ENCODE assay signal across 8 cellular contexts in the genomic region with DNA sequence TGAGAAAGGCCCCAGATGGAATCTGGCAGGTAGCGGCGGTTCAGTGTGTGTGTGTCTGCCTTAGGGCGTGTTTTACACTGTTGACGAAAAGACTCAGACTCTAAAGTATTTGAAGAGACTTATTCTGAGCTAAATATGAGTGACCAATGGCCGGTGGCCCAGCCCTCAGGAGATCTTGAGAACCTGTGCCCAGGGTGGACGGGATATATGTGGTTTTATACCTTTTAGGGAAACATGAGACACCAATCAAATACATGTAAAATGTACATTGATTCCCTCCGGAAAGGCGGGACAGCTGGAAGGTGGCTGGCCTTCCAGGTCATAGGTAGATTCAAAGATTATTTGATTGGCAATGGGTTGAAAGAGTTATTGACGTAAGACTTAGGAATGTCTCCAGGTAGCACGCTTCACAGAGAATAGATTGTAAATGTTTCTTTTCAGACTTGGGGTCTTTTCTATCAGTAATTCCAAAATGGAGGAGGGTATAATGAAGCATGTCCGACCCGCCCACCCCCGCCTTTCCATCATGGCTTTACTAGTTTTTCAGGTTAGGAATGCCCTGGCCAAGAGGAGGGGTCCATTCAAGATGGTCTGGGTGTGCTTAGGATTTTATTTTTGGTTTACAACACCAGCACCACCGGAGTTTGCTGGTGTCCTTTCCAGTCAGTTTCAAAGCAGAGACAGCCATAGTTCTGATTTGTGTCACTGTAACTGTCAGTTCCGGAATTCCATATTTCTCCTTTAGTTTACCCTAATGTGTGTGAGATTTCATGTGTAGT.
DNase-seq lines count a peak whose midpoint lies in the region; TF ChIP-seq lines count a peak whose summit lies in the region.

No MANE protein-coding gene starts in this region.

- no peak for TF ChIP-seq CTCF in OCI-LY1 (IDR thresholded peaks at IDR 0.05; ENCODE audit: low read length)

- peaks cover 69% of the 10 kb centered on the region for H3K36me3 ChIP-seq in OCI-LY1 (ENCODE audit: insufficient read depth, low read length)
- peaks cover 17% of the 10 kb centered on the region for H3K36me3 ChIP-seq in effector memory CD4-positive, alpha-beta T cell (ENCODE audit: control insufficient read depth, insufficient read depth, low read length)
- H3K36me3 ChIP-seq in muscle layer of colon (ENCODE audit: insufficient read depth, low read length) = peaks cover 18% of the 10 kb centered on the region

- H3K79me2 ChIP-seq in OCI-LY1 (ENCODE audit: insufficient read depth, low read length) = peaks cover 27% of the 10 kb centered on the region

- H3K9me3 ChIP-seq in OCI-LY1 (ENCODE audit: low read length) (peaks cover 2% of the 10 kb centered on the region), muscle layer of colon (ENCODE audit: low read length) (peaks cover 4% of the 10 kb centered on the region)
- H3K9me3 ChIP-seq in effector memory CD4-positive, alpha-beta T cell (ENCODE audit: control insufficient read depth, low read length) = no peaks in the 10 kb centered on the region

- no peaks in the 10 kb centered on the region for H3K9me2 ChIP-seq in OCI-LY1 (ENCODE audit: low read depth, low read length)

- H3K4me2 ChIP-seq in OCI-LY1 (ENCODE audit: low read length) = peak overlapping the region; percentile 76

- H3K27me3 ChIP-seq in OCI-LY1 (ENCODE audit: insufficient read depth, low read length) (no peaks in the 10 kb centered on the region), muscle layer of colon (ENCODE audit: control insufficient read depth in 1 of 2, insufficient read depth in 2 of 2, low read length in 2 of 2) (no peaks in the 10 kb centered on the region)
- H3K27me3 ChIP-seq in effector memory CD4-positive, alpha-beta T cell (replicated peaks; ENCODE audit: control insufficient read depth, insufficient read depth, low read length, poor library complexity, severe bottlenecking) = no peaks in the 10 kb centered on the region

- H3K4me1 ChIP-seq in OCI-LY1 (ENCODE audit: insufficient read depth, low read length, severe bottlenecking) = peaks cover 20% of the 10 kb centered on the region
- H3K4me1 ChIP-seq in effector memory CD4-positive, alpha-beta T cell (ENCODE audit: control insufficient read depth, insufficient read depth, low read length, poor library complexity, severe bottlenecking) = peaks cover 16% of the 10 kb centered on the region
- peaks cover 21% of the 10 kb centered on the region for H3K4me1 ChIP-seq in muscle layer of colon (ENCODE audit: insufficient read depth, low read length)

- no peaks in the 10 kb centered on the region for H3F3A ChIP-seq in OCI-LY1 (ENCODE audit: insufficient read depth, low read length)

- peak overlapping the region; percentile 73 for H3K4me3 ChIP-seq in OCI-LY1 (ENCODE audit: low read depth, low read length, poor library complexity, severe bottlenecking)
- H3K4me3 ChIP-seq in effector memory CD4-positive, alpha-beta T cell (ENCODE audit: insufficient read depth, low read depth, low read length, poor library complexity, severe bottlenecking) = peak overlapping the region; percentile 83
- peak overlapping the region; percentile 94 to 97 for H3K4me3 ChIP-seq in muscle layer of colon (ENCODE audit: low read depth in 1 of 2, low read length in 2 of 2)

- no peak overlapping the region for H2AFZ ChIP-seq in OCI-LY1 (ENCODE audit: low read length)

- DNase-seq in DMS53 (lab: John Stamatoyannopoulos, UW) (peak; percentile 75), DMS53 treated with DMSO at 0.1 percent for 48 hours (lab: John Stamatoyannopoulos, UW; ENCODE audit: unreplicated experiment) (no peak), NCI-H1092 (lab: John Stamatoyannopoulos, UW) (no peak), D341Med (ENCODE audit: low spot score) (no peak), LoVo (ENCODE audit: low spot score) (no peak)
- DNase-seq in effector memory CD4-positive, alpha-beta T cell = no peak

- peak overlapping the region; percentile 51 for H3K27ac ChIP-seq in OCI-LY1 (ENCODE audit: low read depth, low read length, poor library complexity, severe bottlenecking)
- H3K27ac ChIP-seq in effector memory CD4-positive, alpha-beta T cell (ENCODE audit: insufficient read depth, low read length, poor library complexity, severe bottlenecking) = peak overlapping the region; percentile 93
- H3K27ac ChIP-seq in muscle layer of colon (ENCODE audit: low read depth, low read length) = peak overlapping the region; percentile 85

- H3K9ac ChIP-seq in OCI-LY1 (ENCODE audit: low read length) (peak overlapping the region; percentile 81), muscle layer of colon (ENCODE audit: low read length) (peak overlapping the region; percentile 67)

- H4K20me1 ChIP-seq in OCI-LY1 (ENCODE audit: insufficient read depth, low read length) = no peaks in the 10 kb centered on the region
